Comparison of ENCODE assay signal across 14 cellular contexts in the genomic region with DNA sequence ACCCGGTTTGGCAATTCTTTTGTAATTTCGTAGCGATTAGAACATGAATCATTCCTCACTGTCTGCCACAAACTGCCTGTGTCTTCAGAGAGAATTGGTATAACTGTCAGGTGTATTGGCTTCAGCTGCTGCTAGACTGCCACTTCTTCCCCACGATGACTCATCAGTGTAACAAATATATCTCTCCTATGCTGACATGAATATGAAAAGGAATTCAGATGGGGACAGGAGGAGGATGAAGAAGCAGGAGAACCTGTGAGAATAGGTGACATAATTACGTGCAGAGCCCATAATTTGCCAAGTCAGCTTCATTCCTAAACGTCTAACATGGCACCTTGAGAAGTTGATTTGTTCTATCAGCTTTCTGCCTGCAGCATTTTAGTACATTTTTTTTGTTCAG.
A peak's percentile ranks its signal among the peaks of the same experiment; 100 is the strongest.
DNase-seq lines count a peak whose midpoint lies in the region; ATAC-seq and TF ChIP-seq lines count a peak whose summit lies in the region.
"Had no signal": no experiment of that assay in that cellular context is flagged by ENCODE, and none has a peak within 500 bp of the region (broad histone marks: within the 10 kb centered on the region; RNA-seq: fewer than 3 reads in every experiment).

No MANE protein-coding gene starts in this region.

- WGBS in SK-N-SH (ENCODE audit: low lambda C conversion rate) = 58% methylated on average over 6 of the region's 6 CpGs

- H3F3A ChIP-seq in SK-N-SH (replicated peaks; ENCODE audit: insufficient read depth) = peaks cover 80% of the 10 kb centered on the region

- H3K27ac Mint-ChIP-seq in activated CD8-positive, alpha-beta memory T cell treated with anti-CD3 and anti-CD28 coated beads, Interleukin-2, amount 10 ng/mL, durations not matched to agents 7 days and 5 days = no peak overlapping the region

- peaks cover 3 to 9% of the 10 kb centered on the region in 2 experiments; a peak in 1 of 4 replicates for H3K4me1 ChIP-seq in SK-N-SH (ENCODE audit: control insufficient read depth in 1 of 2, insufficient read depth in 2 of 2, low read depth in 1 of 2, low read length in 1 of 2)

- H3K9me2 ChIP-seq in SK-N-SH = no peaks in the 10 kb centered on the region

- POLR2A ChIA-PET in SK-N-SH (lab: Yijun Ruan, JAX) = no interaction called here

- H3K9me3 ChIP-seq in SK-N-SH = no peaks in the 10 kb centered on the region

- no peak overlapping the region for H2AFZ ChIP-seq in SK-N-SH (ENCODE audit: low read depth)

- TF ChIP-seq EP300 in SK-N-SH (IDR thresholded peaks at IDR 0.05; ENCODE audit: borderline replicate concordance in 1 of 2, low read depth in 1 of 2, low read length in 1 of 2) = no peak

- H3K9ac ChIP-seq in SK-N-SH = no peak overlapping the region

- no peaks in the 10 kb centered on the region for H3K27me3 ChIP-seq in SK-N-SH (ENCODE audit: insufficient read depth)
- H3K27me3 ChIP-seq: dorsolateral prefrontal cortex had no signal

- H3K4me2 ChIP-seq in SK-N-SH = no peak overlapping the region

- H3K4me3 Mint-ChIP-seq in activated CD8-positive, alpha-beta memory T cell treated with anti-CD3 and anti-CD28 coated beads, Interleukin-2, amount 10 ng/mL, durations not matched to agents 7 days and 5 days = no peak overlapping the region

- no peaks in the 10 kb centered on the region for H3K27me3 Mint-ChIP-seq in activated CD8-positive, alpha-beta memory T cell treated with anti-CD3 and anti-CD28 coated beads, Interleukin-2, amount 10 ng/mL, durations not matched to agents 7 days and 5 days

- CTCF ChIA-PET in activated CD8-positive, alpha-beta memory T cell treated with anti-CD3 and anti-CD28 coated beads, Interleukin-2, amount 10 ng/mL, durations not matched to agents 7 days and 5 days (lab: Charles Lee) = no interaction called here
- CTCF ChIA-PET in SK-N-SH (lab: Yijun Ruan, JAX) = no interaction called here

- peaks cover 81% of the 10 kb centered on the region for H4K20me1 ChIP-seq in SK-N-SH (ENCODE audit: insufficient read depth)

- TF ChIP-seq CTCF in SK-N-SH (IDR thresholded peaks at IDR 0.05) (no peak), GM13976 (IDR thresholded peaks at IDR 0.05; ENCODE audit: borderline replicate concordance, control extremely low read depth, extremely low read depth, insufficient read depth, missing control alignments) (no peak)

- H3K79me2 ChIP-seq in SK-N-SH (ENCODE audit: insufficient read depth) = peaks cover 81% of the 10 kb centered on the region

- peak; percentile 42 for ATAC-seq in activated CD8-positive, alpha-beta memory T cell treated with anti-CD3 and anti-CD28 coated beads, Interleukin-2, amount 10 ng/mL, durations not matched to agents 7 days and 5 days
- no peak for ATAC-seq in HG02870 (IDR thresholded peaks at IDR 0.05; ENCODE audit: unreplicated experiment)
- ATAC-seq: Right ventricle myocardium inferior had no signal

- peaks cover 94 to 97% of the 10 kb centered on the region in 2 experiments for H3K36me3 ChIP-seq in SK-N-SH (replicated peaks in 1 of 2; ENCODE audit: control insufficient read depth in 1 of 2, insufficient read depth in 2 of 2, low read length in 1 of 2)

- in situ Hi-C loops in GM13976 (cut with MboI; ENCODE audit: low sequenced_read_pairs, unreplicated experiment) = no loop called here

- H3K4me3 ChIP-seq in SK-N-SH (ENCODE audit: low read depth in 2 of 2, low read length in 1 of 2) = no peak overlapping the region
- H3K4me3 ChIP-seq: dorsolateral prefrontal cortex had no signal

- TF ChIP-seq RAD21 in SK-N-SH (IDR thresholded peaks at IDR 0.05; ENCODE audit: low read length) = no peak

- no peaks in the 10 kb centered on the region for H3K36me3 Mint-ChIP-seq in activated CD8-positive, alpha-beta memory T cell treated with anti-CD3 and anti-CD28 coated beads, Interleukin-2, amount 10 ng/mL, durations not matched to agents 7 days and 5 days

- H3K27ac ChIP-seq in SK-N-SH (ENCODE audit: low read depth in 2 of 2, low read length in 1 of 2) = peak overlapping the region; percentile 27 to 43
- H3K27ac ChIP-seq: dorsolateral prefrontal cortex had no signal

- H3K4me1 Mint-ChIP-seq in activated CD8-positive, alpha-beta memory T cell treated with anti-CD3 and anti-CD28 coated beads, Interleukin-2, amount 10 ng/mL, durations not matched to agents 7 days and 5 days = peaks cover 8% of the 10 kb centered on the region

- no peaks in the 10 kb centered on the region for H3K9me3 Mint-ChIP-seq in activated CD8-positive, alpha-beta memory T cell treated with anti-CD3 and anti-CD28 coated beads, Interleukin-2, amount 10 ng/mL, durations not matched to agents 7 days and 5 days (ENCODE audit: low read depth)

- no peak for DNase-seq in activated CD8-positive, alpha-beta memory T cell treated with anti-CD3 and anti-CD28 coated beads, Interleukin-2, amount 10 ng/mL, durations not matched to agents 7 days and 5 days
- no peak for DNase-seq in activated CD8-positive, alpha-beta memory T cell treated with anti-CD3 and anti-CD28 coated beads, Interleukin-2, amount 50 U/mL, for 48 hours
- DNase-seq in SK-N-SH (no peak), head of caudate nucleus (peak in 22 of 42 donors; percentile 4 to 79 (median 39)), superior temporal gyrus (ENCODE audit: extremely low spot score) (peak; percentile 47), GM13976 (ENCODE audit: low spot score) (no peak)
- DNase-seq in central memory CD4-positive, alpha-beta T cell = no peak
- DNase-seq: Calu3, dorsolateral prefrontal cortex, mesendoderm, NCI-H1436 treated with DMSO at 0.1 percent for 48 hours, NCI-H510A had no signal

- intact Hi-C loops in head of caudate nucleus (cut with DNase I) = no loop called here

TF ChIP-seq in SK-N-SH, 30 proteins besides CTCF, POLR2A, EP300 and RAD21 (continues in another document):
- TF ChIP-seq CHD2 (IDR thresholded peaks at IDR 0.05; ENCODE audit: low read length, partially characterized antibody) (no peak), JUND (IDR thresholded peaks at IDR 0.05) (peak; percentile 45; the same call in 1 of the 2 replicates), RCOR1 (IDR thresholded peaks at IDR 0.05; ENCODE audit: low read length) (no peak), GABPA (IDR thresholded peaks at IDR 0.05; ENCODE audit: low read depth) (no peak), RFX5 (IDR thresholded peaks at IDR 0.05; ENCODE audit: low read length) (no peak), SMC3 (IDR thresholded peaks at IDR 0.05; ENCODE audit: low read depth, low read length) (no peak), POLR2AphosphoS5 (IDR thresholded peaks at IDR 0.05; ENCODE audit: low read depth, low read length) (no peak), RXRA (IDR thresholded peaks at IDR 0.05; ENCODE audit: borderline replicate concordance, low read depth) (no peak), MEF2A (IDR thresholded peaks at IDR 0.05; ENCODE audit: borderline replicate concordance, low read depth) (no peak), NFIC (IDR thresholded peaks at IDR 0.05; ENCODE audit: borderline replicate concordance) (no peak), FOSL2 (IDR thresholded peaks at IDR 0.05; ENCODE audit: borderline replicate concordance, low read depth) (peak; percentile 65; the same call in 1 of the 2 replicates), MXI1 (IDR thresholded peaks at IDR 0.05; ENCODE audit: low read depth, low read length) (no peak), FOXJ3 (CRISPR knock-in tag; IDR thresholded peaks at IDR 0.05) (no peak), PBX3 (IDR thresholded peaks at IDR 0.05) (peak; percentile 62), NRF1 (IDR thresholded peaks at IDR 0.05; ENCODE audit: low read depth, low read length) (no peak)
- TF ChIP-seq, protein P1, sequence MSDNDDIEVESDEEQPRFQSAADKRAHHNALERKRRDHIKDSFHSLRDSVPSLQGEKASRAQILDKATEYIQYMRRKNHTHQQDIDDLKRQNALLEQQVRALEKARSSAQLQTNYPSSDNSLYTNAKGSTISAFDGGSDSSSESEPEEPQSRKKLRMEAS (IDR thresholded peaks at IDR 0.05; ENCODE audit: low read depth) = no peak
- TF ChIP-seq, protein P2, sequence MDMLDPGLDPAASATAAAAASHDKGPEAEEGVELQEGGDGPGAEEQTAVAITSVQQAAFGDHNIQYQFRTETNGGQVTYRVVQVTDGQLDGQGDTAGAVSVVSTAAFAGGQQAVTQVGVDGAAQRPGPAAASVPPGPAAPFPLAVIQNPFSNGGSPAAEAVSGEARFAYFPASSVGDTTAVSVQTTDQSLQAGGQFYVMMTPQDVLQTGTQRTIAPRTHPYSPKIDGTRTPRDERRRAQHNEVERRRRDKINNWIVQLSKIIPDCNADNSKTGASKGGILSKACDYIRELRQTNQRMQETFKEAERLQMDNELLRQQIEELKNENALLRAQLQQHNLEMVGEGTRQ (IDR thresholded peaks at IDR 0.05; ENCODE audit: borderline replicate concordance, low read depth, low read length) = no peak
- TF ChIP-seq, protein P3, sequence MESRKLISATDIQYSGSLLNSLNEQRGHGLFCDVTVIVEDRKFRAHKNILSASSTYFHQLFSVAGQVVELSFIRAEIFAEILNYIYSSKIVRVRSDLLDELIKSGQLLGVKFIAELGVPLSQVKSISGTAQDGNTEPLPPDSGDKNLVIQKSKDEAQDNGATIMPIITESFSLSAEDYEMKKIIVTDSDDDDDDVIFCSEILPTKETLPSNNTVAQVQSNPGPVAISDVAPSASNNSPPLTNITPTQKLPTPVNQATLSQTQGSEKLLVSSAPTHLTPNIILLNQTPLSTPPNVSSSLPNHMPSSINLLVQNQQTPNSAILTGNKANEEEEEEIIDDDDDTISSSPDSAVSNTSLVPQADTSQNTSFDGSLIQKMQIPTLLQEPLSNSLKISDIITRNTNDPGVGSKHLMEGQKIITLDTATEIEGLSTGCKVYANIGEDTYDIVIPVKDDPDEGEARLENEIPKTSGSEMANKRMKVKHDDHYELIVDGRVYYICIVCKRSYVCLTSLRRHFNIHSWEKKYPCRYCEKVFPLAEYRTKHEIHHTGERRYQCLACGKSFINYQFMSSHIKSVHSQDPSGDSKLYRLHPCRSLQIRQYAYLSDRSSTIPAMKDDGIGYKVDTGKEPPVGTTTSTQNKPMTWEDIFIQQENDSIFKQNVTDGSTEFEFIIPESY (IDR thresholded peaks at IDR 0.05; ENCODE audit: borderline replicate concordance, low read depth) = no peak

Comparison
In these comparisons a context has a peak if more than half of its experiments do, and no peak if none do; other contexts are left out.
1. DNase-seq: peak in head of caudate nucleus (22 of 42) and superior temporal gyrus (single experiment); none in activated CD8-positive, alpha-beta memory T cell treated with anti-CD3 and anti-CD28 coated beads, Interleukin-2, amount 10 ng/mL, durations not matched to agents 7 days and 5 days (single experiment), activated CD8-positive, alpha-beta memory T cell treated with anti-CD3 and anti-CD28 coated beads, Interleukin-2, amount 50 U/mL, for 48 hours (single experiment), SK-N-SH (single experiment), central memory CD4-positive, alpha-beta T cell (single experiment) and GM13976 (single experiment).